ENCODE assay signal across 7 cellular contexts in genomic region chr9:70549926-70550325, GRCh38.
"Had no signal": no experiment of that assay in that cellular context is flagged by ENCODE, and none has a peak within 500 bp of the region (broad histone marks: within the 10 kb centered on the region; RNA-seq: fewer than 3 reads in every experiment).

No MANE protein-coding gene starts in this region.

- DNase-seq: H9, HCEC 1CT, KG1 had no signal

- H3K27ac ChIP-seq: HL-60 had no signal

- H3K4me3 ChIP-seq: GM23338, K562 had no signal

- H3K4me3 Mint-ChIP-seq: GM23338, H9 had no signal

- H2AFZ ChIP-seq: GM23338 had no signal

- ATAC-seq: GM23338, HepG2, K562 had no signal

- H3K27ac Mint-ChIP-seq: GM23338, H9 had no signal

- H3K4me2 ChIP-seq: GM23338 had no signal

- H3K9me3 Mint-ChIP-seq: GM23338, H9 had no signal
